8 cellular contexts compared by ENCODE assay signal in the genomic region with DNA sequence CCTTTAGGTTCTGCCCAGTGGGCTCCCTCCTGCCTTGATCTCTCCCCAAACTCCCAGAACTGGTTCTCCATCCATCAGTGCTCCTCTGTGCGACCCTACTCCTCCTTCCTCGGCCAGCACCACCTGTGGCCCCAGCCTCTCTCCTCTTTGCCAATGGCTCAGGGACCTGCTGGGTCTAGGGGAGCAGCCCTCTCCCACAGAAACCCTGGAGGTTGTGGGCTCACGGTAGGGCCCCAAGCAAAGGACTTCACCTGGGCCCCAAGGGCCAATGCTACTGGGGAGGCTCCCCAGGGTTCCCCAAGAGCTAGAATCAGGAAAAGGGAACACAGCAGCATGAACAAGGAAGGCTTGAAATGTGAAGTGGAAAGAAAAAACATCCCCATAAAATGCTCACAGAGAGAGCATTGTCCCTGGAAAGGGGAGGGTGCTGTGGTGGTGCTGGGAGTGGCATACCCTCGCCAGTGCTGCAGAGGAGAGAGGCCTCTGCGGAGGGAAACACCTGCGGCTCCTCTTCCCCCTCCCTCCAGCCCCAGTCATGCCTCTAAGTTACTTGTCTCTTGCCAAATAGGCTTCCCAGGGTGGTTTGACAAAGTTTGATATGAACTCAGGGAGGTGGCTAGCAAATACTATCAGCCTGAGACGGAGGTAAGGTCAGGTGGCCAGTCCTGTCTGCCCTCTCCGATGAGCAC. TPM values are rescaled to one million over a fixed set of nuclear protein-coding genes. Genes with fewer than 3 reads are reported as not detected.
DNase-seq lines count a peak whose midpoint lies in the region; ATAC-seq and TF ChIP-seq lines count a peak whose summit lies in the region.

No MANE protein-coding gene starts in this region.

- H3K36me3 ChIP-seq in rectal smooth muscle tissue (ENCODE audit: control insufficient read depth, insufficient read depth, low read length) = no peaks in the 10 kb centered on the region

- H3K4me3 Mint-ChIP-seq in H9 = peak overlapping the region; percentile 78 to 88; a peak in 3 of 5 replicates

- H3K18ac ChIP-seq in H9 (ENCODE audit: insufficient read length, low read depth, low read length) = no peak overlapping the region

- H3K79me2 ChIP-seq in H9 (ENCODE audit: insufficient read depth, low read length) = peaks cover 9% of the 10 kb centered on the region; the same call in 1 of the 2 replicates

- no peak overlapping the region for H3T11ph ChIP-seq in H9 (ENCODE audit: low read length)

- TF ChIP-seq CTCF in H9 (conservative IDR thresholded peaks at IDR 0.05) (no peak), epithelial cell of proximal tubule (conservative IDR thresholded peaks at IDR 0.05; ENCODE audit: low read depth, low read length) (no peak)

- H2BK20ac ChIP-seq in H9 (ENCODE audit: low read depth, low read length, poor library complexity, severe bottlenecking) = no peak overlapping the region

- peaks cover 36 to 55% of the 10 kb centered on the region in 2 experiments for H3K4me1 Mint-ChIP-seq in H9

- no CpG with 5 or more reads among the region's 8 CpGs for WGBS in H9 (ENCODE audit: extremely low coverage, insufficient read length, low lambda C conversion rate)

- H3K56ac ChIP-seq in H9 (ENCODE audit: insufficient read length, low read depth, low read length) = no peak overlapping the region

- H3K4me2 ChIP-seq in H9 (ENCODE audit: insufficient read depth, insufficient read length, low read length) = peak overlapping the region; percentile 83

- H4K5ac ChIP-seq in H9 (ENCODE audit: insufficient read length, low read depth, low read length) = no peak overlapping the region

- H3K79me1 ChIP-seq in H9 (ENCODE audit: insufficient read depth, low read depth, low read length, poor library complexity, severe bottlenecking) = no peaks in the 10 kb centered on the region

- H3K4me1 ChIP-seq in H9 (ENCODE audit: insufficient read depth, low read length) (peaks cover 12% of the 10 kb centered on the region; the same call in 1 of the 2 replicates), rectal smooth muscle tissue (ENCODE audit: control insufficient read depth, insufficient read depth, low read length) (peaks cover 18% of the 10 kb centered on the region)

- H3K9ac ChIP-seq in H9 (ENCODE audit: extremely low read depth, insufficient read length, low read length) (no peak overlapping the region), rectal smooth muscle tissue (ENCODE audit: low read length) (peak overlapping the region; percentile 32)

- no peak overlapping the region for H3K4ac ChIP-seq in H9 (ENCODE audit: low read depth, low read length)

- H3K4me3 ChIP-seq in epithelial cell of proximal tubule (ENCODE audit: low read depth, low read length) (peak overlapping the region; percentile 97), rectal smooth muscle tissue (ENCODE audit: low read length) (peak overlapping the region; percentile 96)

- H3K14ac ChIP-seq in H9 (ENCODE audit: insufficient read depth, low read length) = no peak overlapping the region

- in situ Hi-C loops in SK-MEL-5 (cut with HindIII; ENCODE audit: low pct_unique_long_range_greater_than_20kb, low sequenced_read_pairs) = no loop called here

- ATAC-seq in HG03045 (IDR thresholded peaks at IDR 0.05; ENCODE audit: unreplicated experiment) = no peak
- no peak for ATAC-seq in GM18520 (IDR thresholded peaks at IDR 0.05; ENCODE audit: unreplicated experiment)
- no peak for ATAC-seq in HG03460 (IDR thresholded peaks at IDR 0.05; ENCODE audit: unreplicated experiment)
- ATAC-seq in HG03565 (IDR thresholded peaks at IDR 0.05; ENCODE audit: unreplicated experiment) = no peak

- H3K27ac ChIP-seq in H9 (ENCODE audit: insufficient read length, low read depth, low read length) (no peak overlapping the region), rectal smooth muscle tissue (ENCODE audit: low read depth, low read length) (peak overlapping the region; percentile 33)

- no peak overlapping the region for H2BK12ac ChIP-seq in H9 (ENCODE audit: insufficient read length, low read depth, low read length)

- no peak overlapping the region for H2BK120ac ChIP-seq in H9 (ENCODE audit: low read depth, low read length, poor library complexity, severe bottlenecking)

- H3K9me3 ChIP-seq in H9 (ENCODE audit: control insufficient read depth, low read depth, low read length) = no peaks in the 10 kb centered on the region

- H2BK15ac ChIP-seq in H9 (ENCODE audit: low read depth, low read length) = no peak overlapping the region

- H3K27me3 Mint-ChIP-seq in H9 (ENCODE audit: low read depth) = peaks cover 2% of the 10 kb centered on the region; the same call in 1 of the 2 replicates

- H2BK5ac ChIP-seq in H9 (ENCODE audit: insufficient read length, low read length) = no peak overlapping the region

- DNase-seq in H9 (no peak), SK-MEL-5 (ENCODE audit: low read depth, low spot score) (peak; percentile 55), epithelial cell of proximal tubule (ENCODE audit: low read depth) (no peak)

- no peak overlapping the region for H4K8ac ChIP-seq in H9 (replicated peaks; ENCODE audit: insufficient read length, low read depth, low read length)

- no peak overlapping the region for H2AK5ac ChIP-seq in H9 (ENCODE audit: insufficient read length, low read length)

- no peak overlapping the region for H2AFZ ChIP-seq in H9 (ENCODE audit: low read length)

- no peak overlapping the region for H3K23ac ChIP-seq in H9 (ENCODE audit: insufficient read length, low read depth, low read length)

- H3K36me3 Mint-ChIP-seq in H9 (ENCODE audit: insufficient read depth in 1 of 3, low read depth in 3 of 3) = peaks cover 14 to 36% (median 15%) of the 10 kb centered on the region in 3 experiments; a peak in 5 of 7 replicates

- no peak overlapping the region for H4K91ac ChIP-seq in H9 (ENCODE audit: insufficient read length, low read depth, low read length)

- H4K20me1 ChIP-seq in H9 (ENCODE audit: control insufficient read depth, insufficient read depth, insufficient read length) = no peaks in the 10 kb centered on the region

- peak overlapping the region in 1 of 3 experiments; percentile 52; a peak in 3 of 7 replicates for H3K27ac Mint-ChIP-seq in H9

- peaks cover 21% of the 10 kb centered on the region for H3K23me2 ChIP-seq in H9 (ENCODE audit: insufficient read length, low read depth, low read length, poor library complexity, severe bottlenecking)

- H3K9me3 Mint-ChIP-seq in H9 = no peaks in the 10 kb centered on the region

- H3K27me3 ChIP-seq in H9 (ENCODE audit: insufficient read depth, low read length) = no peaks in the 10 kb centered on the region
- no peaks in the 10 kb centered on the region for H3K27me3 ChIP-seq in rectal smooth muscle tissue (ENCODE audit: control insufficient read depth, insufficient read depth, low read length)

RNA-seq across cellular contexts. Expression of a gene that starts 2.5 kb away (rescaled TPM):
- 75.7 and 80.7 TPM in 2 replicates for total RNA-seq in H9 (2021)
- total RNA-seq in SK-MEL-5 (2014; rRNA removed; shearing (Covaris generic)) = 7.4 and 11.6 TPM in 2 replicates
- 17.2 and 24.5 TPM in 2 replicates for polyA plus RNA-seq in SK-MEL-5 (2015; cell fraction: cytosol; rRNA removed)
- polyA plus RNA-seq in SK-MEL-5 (2015; cell fraction: nucleus; rRNA removed) = 119 and 148 TPM in 2 replicates
- total RNA-seq in epithelial cell of proximal tubule = 13.2 and 19.5 TPM in 2 replicates

RNA-seq across cellular contexts. Expression of a gene that starts 9.3 kb away (rescaled TPM):
- 102 and 107 TPM in 2 replicates for total RNA-seq in H9 (2021)
- not detected in 2 replicates for total RNA-seq in SK-MEL-5 (2014; rRNA removed; shearing (Covaris generic))
- not detected in 2 replicates for polyA plus RNA-seq in SK-MEL-5 (2015; cell fraction: cytosol; rRNA removed)
- not detected in 2 replicates for polyA plus RNA-seq in SK-MEL-5 (2015; cell fraction: nucleus; rRNA removed)
- not detected in 2 replicates for total RNA-seq in epithelial cell of proximal tubule

RNA-seq across cellular contexts. Expression of a gene that starts 44.4 kb away (rescaled TPM):
- total RNA-seq in H9 (2021) = 104 TPM in 2 replicates
- 40.8 and 46.2 TPM in 2 replicates for total RNA-seq in SK-MEL-5 (2014; rRNA removed; shearing (Covaris generic))
- 98.7 and 113 TPM in 2 replicates for polyA plus RNA-seq in SK-MEL-5 (2015; cell fraction: cytosol; rRNA removed)
- polyA plus RNA-seq in SK-MEL-5 (2015; cell fraction: nucleus; rRNA removed) = 249 and 252 TPM in 2 replicates
- total RNA-seq in epithelial cell of proximal tubule = 37.8 and 62.3 TPM in 2 replicates

Comparison
In these comparisons a context has a peak if more than half of its experiments do, and no peak if none do; other contexts are left out.
1. RNA of a gene that starts 9.3 kb away (total RNA-seq): 102 to 107 TPM in H9; not detected in SK-MEL-5 and not detected in epithelial cell of proximal tubule; every median in the first group is over 10 times any median in the second.